In genomic region chr10:49076741-49077521, GRCh38 we compare ENCODE assay signal across 1 cellular context.
TF ChIP-seq lines count a peak whose summit lies in the region.

No MANE protein-coding gene starts in this region.

TF ChIP-seq in GM23338, 12 proteins besides CTCF, POLR2A, EP300 and RAD21 (continued from another document):
- no peak for TF ChIP-seq JUNB (IDR thresholded peaks at IDR 0.05; ENCODE audit: unreplicated experiment)
- TF ChIP-seq EZH2 (IDR thresholded peaks at IDR 0.05; ENCODE audit: low read depth, unreplicated experiment), result no peak
- no peak for TF ChIP-seq ZNF114 (CRISPR knock-in tag; IDR thresholded peaks at IDR 0.05)
- no peak for TF ChIP-seq CREB1 (CRISPR knock-in tag; IDR thresholded peaks at IDR 0.05; ENCODE audit: low read depth)
